8 cellular contexts compared by ENCODE assay signal in genomic region chr5:172959824-172960799, GRCh38. TPM values are rescaled to one million over a fixed set of nuclear protein-coding genes. Genes with fewer than 3 reads are reported as not detected.
DNase-seq lines count a peak whose midpoint lies in the region; ATAC-seq and TF ChIP-seq lines count a peak whose summit lies in the region.

No MANE protein-coding gene starts in this region.

- peaks cover 4 to 9% of the 10 kb centered on the region in 2 donors for H3K36me3 ChIP-seq in ascending aorta
- H3K36me3 ChIP-seq in right lobe of liver: peaks cover 0 to 10% (median 0%) of the 10 kb centered on the region in 4 donors
- no peaks in the 10 kb centered on the region for H3K36me3 ChIP-seq in transverse colon

- TF ChIP-seq CTCF in ascending aorta (IDR thresholded peaks at IDR 0.05) (no peak), right lobe of liver (IDR thresholded peaks at IDR 0.05) (no peak), transverse colon (IDR thresholded peaks at IDR 0.05) (no peak)

- no peaks in the 10 kb centered on the region for H3K9me3 Mint-ChIP-seq in activated T-cell treated with anti-CD3 and anti-CD28 coated beads, Interleukin-2, amount 50 U/mL, for 24 hours

- 10% methylated on average over 23 of the region's 28 CpGs for WGBS in right lobe of liver (ENCODE audit: insufficient coverage, low coverage, low lambda C conversion rate, missing lambda C conversion rate)
- 14 to 65% methylated on average over 4 to 27 of the region's 28 CpGs for WGBS in transverse colon (ENCODE audit: low coverage in 1 of 2), 2 donors

- in situ Hi-C loops in transverse colon (cut with MboI; ENCODE audit: low pct_ligation_motif_present in 1 of 4, low pct_unique_long_range_greater_than_20kb in 1 of 4, low sequenced_read_pairs in 3 of 4): loop anchor here in 2 of 4 donors (10.0 to 25.0 kb wide), 2 partner anchors 327 to 495 kb away; no protein-coding TSS in a partner anchor

- intact Hi-C loops in ascending aorta (cut with DNase I) (loop anchor here (1.0 to 10.0 kb wide), 3 partner anchors 23 to 505 kb away; partner anchors contain the start of genes ATP6V0E1 and SH3PXD2B), right lobe of liver (cut with DNase I) (no loop called here), transverse colon (cut with DNase I; ENCODE audit: low total_unique reads) (loop anchor here (2.0 kb wide), 1 partner anchor 57 kb away; no protein-coding TSS in a partner anchor)

- H3K27me3 ChIP-seq in ascending aorta: no peaks in the 10 kb centered on the region
- no peaks in the 10 kb centered on the region for H3K27me3 ChIP-seq in right lobe of liver
- no peaks in the 10 kb centered on the region for H3K27me3 ChIP-seq in transverse colon

- peak overlapping the region; percentile 94 for H3K27ac Mint-ChIP-seq in activated T-cell treated with anti-CD3 and anti-CD28 coated beads, Interleukin-2, amount 50 U/mL, for 24 hours

- peaks cover 6 to 33% of the 10 kb centered on the region in 2 donors for H3K4me1 ChIP-seq in ascending aorta
- peaks cover 0 to 8% (median 0%) of the 10 kb centered on the region in 4 donors for H3K4me1 ChIP-seq in right lobe of liver
- peaks cover 7 to 19% (median 14%) of the 10 kb centered on the region in 4 donors for H3K4me1 ChIP-seq in transverse colon

- TF ChIP-seq POLR2A in right lobe of liver (IDR thresholded peaks at IDR 0.05) (no peak), transverse colon (IDR thresholded peaks at IDR 0.05) (no peak)

- H3K4me3 ChIP-seq in ascending aorta (peak overlapping the region; percentile 67 to 69), right lobe of liver (peak overlapping the region; percentile 93 to 96 (median 96)), transverse colon (peak overlapping the region; percentile 58 to 99 (median 67))

- H3K9me3 ChIP-seq in ascending aorta: no peaks in the 10 kb centered on the region
- H3K9me3 ChIP-seq in right lobe of liver: no peaks in the 10 kb centered on the region
- H3K9me3 ChIP-seq in transverse colon: no peaks in the 10 kb centered on the region

- H3K27ac ChIP-seq in ascending aorta (peak overlapping the region; percentile 87 to 95), right lobe of liver (peak overlapping the region in 2 of 3 donors; percentile 60 to 70), transverse colon (peak overlapping the region; percentile 84 to 90 (median 86))

- H3K4me3 Mint-ChIP-seq in activated T-cell treated with anti-CD3 and anti-CD28 coated beads, Interleukin-2, amount 50 U/mL, for 24 hours: peak overlapping the region; percentile 90

- TF ChIP-seq EP300 in transverse colon (IDR thresholded peaks at IDR 0.05; ENCODE audit: low read depth): no peak

- ATAC-seq in right lobe of liver (peak in 1 of 4 donors; percentile 1), GM19035 (IDR thresholded peaks at IDR 0.05; ENCODE audit: unreplicated experiment) (no peak)

- H3K4me1 Mint-ChIP-seq in activated T-cell treated with anti-CD3 and anti-CD28 coated beads, Interleukin-2, amount 50 U/mL, for 24 hours (ENCODE audit: low read depth): peaks cover 26% of the 10 kb centered on the region

- no peaks in the 10 kb centered on the region for H3K27me3 Mint-ChIP-seq in activated T-cell treated with anti-CD3 and anti-CD28 coated beads, Interleukin-2, amount 50 U/mL, for 24 hours

- DNase-seq in activated T-cell treated with anti-CD3 and anti-CD28 coated beads, Interleukin-2, amount 50 U/mL, for 24 hours: peak; percentile 43
- DNase-seq in activated T-cell treated with anti-CD3 and anti-CD28 coated beads, Interleukin-2, amount 50 U/mL, for 48 hours: no peak
- DNase-seq in ascending aorta (ENCODE audit: low spot score in 2 of 2) (no peak), right lobe of liver (no peak), transverse colon (no peak), NCI-H524 (lab: John Stamatoyannopoulos, UW) (no peak), DMS 273 treated with DMSO at 0.1 percent for 48 hours (lab: John Stamatoyannopoulos, UW) (no peak)

- peaks cover 45% of the 10 kb centered on the region for H3K36me3 Mint-ChIP-seq in activated T-cell treated with anti-CD3 and anti-CD28 coated beads, Interleukin-2, amount 50 U/mL, for 24 hours (ENCODE audit: low read depth)

RNA-seq across cellular contexts. Expression of gene RPL26L1, which starts 0.9 kb away (rescaled TPM):
- total RNA-seq in ascending aorta (0.75 TPM), right lobe of liver (10 to 100 TPM; 14.2 to 33.4 (median 19.2) TPM), transverse colon (10 to 100 TPM in 2 of 4 donors, 1 to 10 TPM in 1, not detected in 1; 1.6 to 22.3 (median 19.5) TPM)

RNA-seq across cellular contexts. Expression of gene ATP6V0E1, which starts 23.5 kb away (rescaled TPM):
- total RNA-seq in ascending aorta (62.6 TPM), right lobe of liver (100 to 1,000 TPM in 5 of 6 experiments, 10 to 100 TPM in 1; 83.1 to 202 (median 116) TPM), transverse colon (100 to 1,000 TPM in 3 of 4 donors, 10 to 100 TPM in 1; 60.9 to 212 (median 138) TPM)

Comparison
In these comparisons a context has a peak if more than half of its experiments do, and no peak if none do; other contexts are left out.
1. intact Hi-C loops: an anchor here in ascending aorta (1.0 to 10.0 kb wide) and transverse colon (2.0 kb wide); none called in right lobe of liver.